Comparison of ENCODE assay signal across 1 cellular context in the genomic region with DNA sequence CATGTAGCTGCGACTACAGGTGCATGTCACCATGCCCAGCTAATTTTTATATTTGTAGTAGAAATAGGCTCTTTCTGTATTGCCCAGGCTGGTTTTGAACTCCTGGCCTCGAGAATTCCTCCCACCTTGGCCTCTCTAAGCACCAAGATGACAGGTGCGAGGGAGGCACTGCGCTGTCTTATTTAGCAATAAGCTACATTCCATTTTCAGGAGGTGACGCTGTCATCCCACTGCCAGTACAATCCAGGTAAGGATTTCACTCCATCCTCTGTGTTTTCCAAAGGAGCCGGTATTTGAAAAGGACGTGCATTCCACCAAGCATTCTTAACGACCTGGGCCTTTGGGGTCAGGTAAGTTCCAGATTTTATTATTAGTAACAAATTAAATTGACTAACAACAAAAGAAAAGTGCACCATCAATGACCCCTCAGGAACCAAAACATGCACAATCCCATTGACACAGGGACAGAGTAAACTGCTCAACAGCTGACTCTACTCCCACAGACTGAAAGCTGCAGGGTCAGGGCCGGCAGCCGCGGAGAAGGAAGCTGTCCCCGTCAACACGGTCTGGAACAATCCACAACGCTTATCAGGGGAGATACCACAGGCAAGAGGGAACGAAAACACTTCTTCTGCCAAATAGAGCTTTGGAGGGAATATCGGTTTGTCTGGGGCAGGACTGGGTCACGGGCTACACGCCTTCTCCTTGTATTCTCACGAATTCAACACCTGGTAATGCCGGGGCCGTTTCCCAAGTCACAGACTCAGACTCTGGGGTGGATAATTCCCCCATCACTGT.
TF ChIP-seq lines count a peak whose summit lies in the region.

No MANE protein-coding gene starts in this region.

TF ChIP-seq in HepG2, 621 proteins besides CTCF, POLR2A, EP300 and RAD21 (continued from another document):
- TF ChIP-seq, protein P1, sequence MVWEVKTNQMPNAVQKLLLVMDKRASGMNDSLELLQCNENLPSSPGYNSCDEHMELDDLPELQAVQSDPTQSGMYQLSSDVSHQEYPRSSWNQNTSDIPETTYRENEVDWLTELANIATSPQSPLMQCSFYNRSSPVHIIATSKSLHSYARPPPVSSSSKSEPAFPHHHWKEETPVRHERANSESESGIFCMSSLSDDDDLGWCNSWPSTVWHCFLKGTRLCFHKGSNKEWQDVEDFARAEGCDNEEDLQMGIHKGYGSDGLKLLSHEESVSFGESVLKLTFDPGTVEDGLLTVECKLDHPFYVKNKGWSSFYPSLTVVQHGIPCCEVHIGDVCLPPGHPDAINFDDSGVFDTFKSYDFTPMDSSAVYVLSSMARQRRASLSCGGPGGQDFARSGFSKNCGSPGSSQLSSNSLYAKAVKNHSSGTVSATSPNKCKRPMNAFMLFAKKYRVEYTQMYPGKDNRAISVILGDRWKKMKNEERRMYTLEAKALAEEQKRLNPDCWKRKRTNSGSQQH (CRISPR knock-in tag; IDR thresholded peaks at IDR 0.05; ENCODE audit: low read depth) = no peak
- TF ChIP-seq POGZ (CRISPR knock-in tag; IDR thresholded peaks at IDR 0.05) = no peak
- TF ChIP-seq PRPF4 (IDR thresholded peaks at IDR 0.05; ENCODE audit: low read depth, low read length, poor library complexity, severe bottlenecking) = no peak
TF ChIP-seq in HepG2: peak in this region for 6.
